Comparison of ENCODE assay signal across 16 cellular contexts in the genomic region with DNA sequence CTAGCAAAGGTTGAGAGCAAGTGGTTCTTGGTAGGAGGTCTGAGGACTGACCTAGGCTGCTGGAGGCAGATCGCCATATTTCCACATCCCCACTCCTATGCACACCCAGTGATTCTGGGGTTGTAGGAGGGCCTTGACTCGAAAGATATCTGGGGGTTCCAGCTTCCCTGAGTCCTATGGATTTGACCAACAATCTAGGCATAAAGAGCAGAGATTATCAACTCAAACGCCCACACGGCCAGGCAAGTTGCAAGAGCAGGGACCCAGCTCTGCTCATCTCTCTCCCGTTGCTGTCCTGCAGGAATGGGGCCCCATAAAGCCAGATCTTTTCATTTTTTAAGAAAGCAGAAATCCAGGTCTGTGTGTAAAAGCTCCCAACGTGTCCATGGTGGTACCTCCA.
A peak's percentile ranks its signal among the peaks of the same experiment; 100 is the strongest.
DNase-seq lines count a peak whose midpoint lies in the region; ATAC-seq and TF ChIP-seq lines count a peak whose summit lies in the region.
"Had no signal": no experiment of that assay in that cellular context is flagged by ENCODE, and none has a peak within 500 bp of the region (broad histone marks: within the 10 kb centered on the region; RNA-seq: fewer than 3 reads in every experiment).

No MANE protein-coding gene starts in this region.

- peak overlapping the region; percentile 90 for H3K27ac Mint-ChIP-seq in activated naive CD8-positive, alpha-beta T cell treated with anti-CD3 and anti-CD28 coated beads, Interleukin-2, amount 10 ng/mL, durations not matched to agents 7 days and 5 days
- peak overlapping the region in 5 of 9 donors; percentile 2 to 57 (median 16) for H3K27ac Mint-ChIP-seq in naive thymus-derived CD4-positive, alpha-beta T cell

- CTCF ChIA-PET in naive thymus-derived CD4-positive, alpha-beta T cell (lab: Charles Lee): no interaction called here

- no peaks in the 10 kb centered on the region for H3K9me3 Mint-ChIP-seq in activated naive CD8-positive, alpha-beta T cell treated with anti-CD3 and anti-CD28 coated beads, Interleukin-2, amount 10 ng/mL, durations not matched to agents 7 days and 5 days
- H3K9me3 Mint-ChIP-seq in naive thymus-derived CD4-positive, alpha-beta T cell: peaks cover 0 to 4% (median 0%) of the 10 kb centered on the region in 11 donors

- H3K4me1 ChIP-seq in cardiac muscle cell (ENCODE audit: low read depth) (peaks cover 26% of the 10 kb centered on the region), tibial artery (peaks cover 0 to 76% (median 41%) of the 10 kb centered on the region in 4 donors)
- H3K4me1 ChIP-seq in naive thymus-derived CD4-positive, alpha-beta T cell (ENCODE audit: control insufficient read depth in 2 of 2, insufficient read depth in 2 of 2, low read length in 2 of 2): no peaks in the 10 kb centered on the region

- peak overlapping the region; percentile 49 for H3K4me3 Mint-ChIP-seq in activated naive CD8-positive, alpha-beta T cell treated with anti-CD3 and anti-CD28 coated beads, Interleukin-2, amount 10 ng/mL, durations not matched to agents 7 days and 5 days
- no peak overlapping the region for H3K4me3 Mint-ChIP-seq in naive thymus-derived CD4-positive, alpha-beta T cell
- H3K4me3 Mint-ChIP-seq: brain had no signal

- ATAC-seq in Right ventricle myocardium inferior (no peak), GM21367 (IDR thresholded peaks at IDR 0.05; ENCODE audit: unreplicated experiment) (no peak)
- no peak for ATAC-seq in activated naive CD8-positive, alpha-beta T cell treated with anti-CD3 and anti-CD28 coated beads, Interleukin-2, amount 10 ng/mL, durations not matched to agents 7 days and 5 days (ENCODE audit: low read depth)
- no peak for ATAC-seq in naive thymus-derived CD4-positive, alpha-beta T cell
- ATAC-seq: GM12878, left colon, mucosa of descending colon had no signal

- H3K9me3 ChIP-seq in cardiac muscle cell (ENCODE audit: low read depth) (no peaks in the 10 kb centered on the region), tibial artery (no peaks in the 10 kb centered on the region)
- H3K9me3 ChIP-seq in naive thymus-derived CD4-positive, alpha-beta T cell (ENCODE audit: control insufficient read depth in 2 of 3, low read length in 3 of 3): no peaks in the 10 kb centered on the region
- H3K9me3 ChIP-seq: mucosa of descending colon, SJSA1 had no signal

- H3K27ac ChIP-seq in cardiac muscle cell: peak overlapping the region; percentile 54
- H3K27ac ChIP-seq in naive thymus-derived CD4-positive, alpha-beta T cell (ENCODE audit: low read depth, low read length): no peak overlapping the region
- H3K27ac ChIP-seq in tibial artery: peak overlapping the region; percentile 68 to 78
- H3K27ac ChIP-seq: SJSA1 had no signal

- POLR2A ChIA-PET in activated naive CD8-positive, alpha-beta T cell treated with anti-CD3 and anti-CD28 coated beads, Interleukin-2, amount 10 ng/mL, durations not matched to agents 7 days and 5 days (lab: Charles Lee): interaction anchor here (0.8 to 6.0 kb wide), 7 partner anchors 21 to 110 kb away, joined by 3 to 50 read pairs (median 5); partner anchors contain the start of gene SOCS1
- POLR2A ChIA-PET in naive thymus-derived CD4-positive, alpha-beta T cell (lab: Charles Lee): no interaction called here

- no peak for TF ChIP-seq CTCF in cardiac muscle cell (IDR thresholded peaks at IDR 0.05; ENCODE audit: low read depth, low read length)
- no peak for TF ChIP-seq CTCF in tibial artery (IDR thresholded peaks at IDR 0.05)

- no peaks in the 10 kb centered on the region for H3K27me3 ChIP-seq in cardiac muscle cell
- H3K27me3 ChIP-seq in naive thymus-derived CD4-positive, alpha-beta T cell (ENCODE audit: control insufficient read depth in 2 of 2, insufficient read depth in 2 of 2, low read length in 2 of 2): no peaks in the 10 kb centered on the region
- H3K27me3 ChIP-seq in tibial artery: no peaks in the 10 kb centered on the region
- H3K27me3 ChIP-seq: SJSA1 had no signal

- no peak overlapping the region for H3K4me3 ChIP-seq in cardiac muscle cell
- no peak overlapping the region for H3K4me3 ChIP-seq in naive thymus-derived CD4-positive, alpha-beta T cell (ENCODE audit: low read length)
- peak overlapping the region in 1 of 2 donors; percentile 18 for H3K4me3 ChIP-seq in tibial artery
- H3K4me3 ChIP-seq: GM12878, mucosa of descending colon, SJSA1 had no signal

- DNase-seq in cardiac muscle cell (ENCODE audit: low read depth in 1 of 2, low spot score in 1 of 2): no peak
- no peak for DNase-seq in Right ventricle myocardium inferior (ENCODE audit: missing footprints)
- DNase-seq in activated naive CD8-positive, alpha-beta T cell treated with anti-CD3 and anti-CD28 coated beads, Interleukin-2, amount 10 ng/mL, durations not matched to agents 7 days and 5 days: no peak
- DNase-seq in naive thymus-derived CD4-positive, alpha-beta T cell: no peak
- no peak for DNase-seq in tibial artery
- no peak for DNase-seq in inferior parietal cortex (ENCODE audit: extremely low spot score)
- no peak for DNase-seq in stimulated activated CD4-positive, alpha-beta T cell treated with anti-CD3 and anti-CD28 coated beads, Interleukin-4, amount 100 ng/mL, for 4 hours
- DNase-seq: activated gamma-delta T cell treated with Interleukin-2 at 50 U/mL for 16 hours, left colon, NCI-H2081 treated with DMSO at 0.1 percent for 48 hours, NCI-H524 treated with DMSO at 0.1 percent for 48 hours had no signal

- H3K4me1 Mint-ChIP-seq in activated naive CD8-positive, alpha-beta T cell treated with anti-CD3 and anti-CD28 coated beads, Interleukin-2, amount 10 ng/mL, durations not matched to agents 7 days and 5 days: peaks cover 80% of the 10 kb centered on the region
- H3K4me1 Mint-ChIP-seq in naive thymus-derived CD4-positive, alpha-beta T cell: peaks cover 0 to 77% (median 0%) of the 10 kb centered on the region in 7 donors

- intact Hi-C loops in Right ventricle myocardium inferior (cut with DNase I): no loop called here
- intact Hi-C loops in naive thymus-derived CD4-positive, alpha-beta T cell (cut with micrococcal nuclease): no loop called here
- intact Hi-C loops in tibial artery (cut with DNase I; ENCODE audit: low total_unique reads): no loop called here

- no peaks in the 10 kb centered on the region for H3K27me3 Mint-ChIP-seq in activated naive CD8-positive, alpha-beta T cell treated with anti-CD3 and anti-CD28 coated beads, Interleukin-2, amount 10 ng/mL, durations not matched to agents 7 days and 5 days
- no peaks in the 10 kb centered on the region for H3K27me3 Mint-ChIP-seq in naive thymus-derived CD4-positive, alpha-beta T cell
- H3K27me3 Mint-ChIP-seq: brain had no signal

- peaks cover 29% of the 10 kb centered on the region for H3K36me3 Mint-ChIP-seq in activated naive CD8-positive, alpha-beta T cell treated with anti-CD3 and anti-CD28 coated beads, Interleukin-2, amount 10 ng/mL, durations not matched to agents 7 days and 5 days
- H3K36me3 Mint-ChIP-seq in naive thymus-derived CD4-positive, alpha-beta T cell: peaks cover 0 to 29% (median 3%) of the 10 kb centered on the region in 5 donors

- H3K36me3 ChIP-seq in cardiac muscle cell (no peaks in the 10 kb centered on the region), tibial artery (peaks cover under 1 to 3% (median 3%) of the 10 kb centered on the region in 3 donors)
- H3K36me3 ChIP-seq in naive thymus-derived CD4-positive, alpha-beta T cell (ENCODE audit: control insufficient read depth in 2 of 3, insufficient read depth in 3 of 3, low read length in 3 of 3): peaks cover 0 to 12% (median 0%) of the 10 kb centered on the region in 3 experiments
- H3K36me3 ChIP-seq: SJSA1 had no signal
